ENCODE assay signal across 8 cellular contexts in the genomic region with DNA sequence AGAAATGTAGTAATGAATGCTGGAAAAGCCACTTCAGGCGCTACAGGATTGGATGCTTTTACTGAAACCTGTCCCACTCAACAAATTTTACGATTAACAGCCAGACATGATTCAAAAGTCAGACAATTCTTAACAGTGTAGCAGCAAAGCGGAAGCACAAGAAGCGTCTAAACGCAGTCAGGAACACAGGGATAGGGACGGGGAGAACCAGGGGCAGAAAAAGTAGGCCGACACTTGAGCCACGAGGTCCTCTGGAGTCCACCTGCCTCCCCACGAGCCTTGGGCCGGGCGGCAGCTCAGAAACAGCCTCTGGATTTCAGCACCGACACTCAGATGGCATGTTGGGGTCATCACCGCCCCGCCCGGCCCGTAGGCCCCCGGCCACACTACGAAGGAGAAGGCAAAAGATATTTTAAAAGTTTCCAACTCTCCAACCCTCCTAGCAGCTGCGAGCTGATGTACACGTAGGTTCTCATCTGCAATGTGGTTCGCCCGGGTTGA. TPM values are rescaled to one million over a fixed set of nuclear protein-coding genes. Genes with fewer than 3 reads are reported as not detected.
DNase-seq lines count a peak whose midpoint lies in the region; ATAC-seq, FAIRE-seq and TF ChIP-seq lines count a peak whose summit lies in the region.

No MANE protein-coding gene starts in this region.

- H3K4me1 ChIP-seq in foreskin keratinocyte, result peaks cover 19% of the 10 kb centered on the region

- H3K4me3 ChIP-seq in WI38 (ENCODE audit: low read depth, low read length), result peak overlapping the region; percentile 81
- peak overlapping the region; percentile 94 for H3K4me3 ChIP-seq in skeletal muscle cell (ENCODE audit: low read depth, low read length)

- FAIRE-seq in GM19239 (lab: Jason Lieb, UNC), result peak; percentile 35

- H3K27ac ChIP-seq in foreskin keratinocyte, result peak overlapping the region; percentile 73

- DNase-seq in GM19239 (ENCODE audit: insufficient read length, low spot score) (no peak), foreskin keratinocyte (no peak), skeletal muscle cell (ENCODE audit: low read depth) (no peak), MV-4-11 (lab: John Stamatoyannopoulos, UW) (no peak), ureter (ENCODE audit: low spot score) (no peak), DMS79 (lab: John Stamatoyannopoulos, UW) (no peak), cortex of kidney (lab: John Stamatoyannopoulos, UW) (no peak)

- no peaks in the 10 kb centered on the region for H3K27me3 ChIP-seq in foreskin keratinocyte

- ATAC-seq in foreskin keratinocyte, result no peak

- no peak for TF ChIP-seq CTCF in WI38 (IDR thresholded peaks at IDR 0.05; ENCODE audit: low read depth, low read length)
- TF ChIP-seq CTCF in foreskin keratinocyte (conservative IDR thresholded peaks at IDR 0.05), result no peak

RNA-seq across cellular contexts. Expression of a gene that starts 0.6 kb away (rescaled TPM):
- total RNA-seq in foreskin keratinocyte (3,025 and 3,078 TPM in 2 replicates), ureter (1,824 TPM)
- polyA plus RNA-seq in foreskin keratinocyte, result 2,685 and 2,690 TPM in 2 replicates

RNA-seq across cellular contexts. Expression of a gene that starts 17.9 kb away (rescaled TPM):
- total RNA-seq in foreskin keratinocyte (2.6 and 2.8 TPM in 2 replicates), ureter (22.5 TPM)
- 0.97 and 1.1 TPM in 2 replicates for polyA plus RNA-seq in foreskin keratinocyte

RNA-seq across cellular contexts. Expression of a gene that starts 20.0 kb away (rescaled TPM):
- 17.5 and 17.9 TPM in 2 replicates for total RNA-seq in foreskin keratinocyte
- 15.6 and 17.3 TPM in 2 replicates for polyA plus RNA-seq in foreskin keratinocyte
- total RNA-seq in ureter, result 34.5 TPM

RNA-seq across cellular contexts. Expression of a gene that starts 38.1 kb away (rescaled TPM):
- total RNA-seq in foreskin keratinocyte, result 33.3 and 37.6 TPM in 2 replicates
- 36.7 and 39.0 TPM in 2 replicates for polyA plus RNA-seq in foreskin keratinocyte
- total RNA-seq in ureter, result 3.0 TPM
